ENCODE assay signal across 1 cellular context in genomic region chr11:118771481-118772278, GRCh38.
TF ChIP-seq lines count a peak whose summit lies in the region.

No MANE protein-coding gene starts in this region.

TF ChIP-seq in HepG2, 621 proteins besides CTCF, POLR2A, EP300 and RAD21 (continued from another document):
- no peak for TF ChIP-seq DR1 (CRISPR knock-in tag; IDR thresholded peaks at IDR 0.05)
- TF ChIP-seq, protein P1, sequence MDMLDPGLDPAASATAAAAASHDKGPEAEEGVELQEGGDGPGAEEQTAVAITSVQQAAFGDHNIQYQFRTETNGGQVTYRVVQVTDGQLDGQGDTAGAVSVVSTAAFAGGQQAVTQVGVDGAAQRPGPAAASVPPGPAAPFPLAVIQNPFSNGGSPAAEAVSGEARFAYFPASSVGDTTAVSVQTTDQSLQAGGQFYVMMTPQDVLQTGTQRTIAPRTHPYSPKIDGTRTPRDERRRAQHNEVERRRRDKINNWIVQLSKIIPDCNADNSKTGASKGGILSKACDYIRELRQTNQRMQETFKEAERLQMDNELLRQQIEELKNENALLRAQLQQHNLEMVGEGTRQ (IDR thresholded peaks at IDR 0.05; ENCODE audit: low read depth, low read length), result no peak
- TF ChIP-seq, protein P1 (CRISPR knock-in tag; IDR thresholded peaks at IDR 0.05; ENCODE audit: borderline replicate concordance), result no peak
- TF ChIP-seq ZNF619 (CRISPR knock-in tag; IDR thresholded peaks at IDR 0.05), result no peak
- no peak for TF ChIP-seq DZIP1 (CRISPR knock-in tag; IDR thresholded peaks at IDR 0.05)
- no peak for TF ChIP-seq ZNF772 (CRISPR knock-in tag; IDR thresholded peaks at IDR 0.05)
